ENCODE assay signal across 10 cellular contexts in the genomic region with DNA sequence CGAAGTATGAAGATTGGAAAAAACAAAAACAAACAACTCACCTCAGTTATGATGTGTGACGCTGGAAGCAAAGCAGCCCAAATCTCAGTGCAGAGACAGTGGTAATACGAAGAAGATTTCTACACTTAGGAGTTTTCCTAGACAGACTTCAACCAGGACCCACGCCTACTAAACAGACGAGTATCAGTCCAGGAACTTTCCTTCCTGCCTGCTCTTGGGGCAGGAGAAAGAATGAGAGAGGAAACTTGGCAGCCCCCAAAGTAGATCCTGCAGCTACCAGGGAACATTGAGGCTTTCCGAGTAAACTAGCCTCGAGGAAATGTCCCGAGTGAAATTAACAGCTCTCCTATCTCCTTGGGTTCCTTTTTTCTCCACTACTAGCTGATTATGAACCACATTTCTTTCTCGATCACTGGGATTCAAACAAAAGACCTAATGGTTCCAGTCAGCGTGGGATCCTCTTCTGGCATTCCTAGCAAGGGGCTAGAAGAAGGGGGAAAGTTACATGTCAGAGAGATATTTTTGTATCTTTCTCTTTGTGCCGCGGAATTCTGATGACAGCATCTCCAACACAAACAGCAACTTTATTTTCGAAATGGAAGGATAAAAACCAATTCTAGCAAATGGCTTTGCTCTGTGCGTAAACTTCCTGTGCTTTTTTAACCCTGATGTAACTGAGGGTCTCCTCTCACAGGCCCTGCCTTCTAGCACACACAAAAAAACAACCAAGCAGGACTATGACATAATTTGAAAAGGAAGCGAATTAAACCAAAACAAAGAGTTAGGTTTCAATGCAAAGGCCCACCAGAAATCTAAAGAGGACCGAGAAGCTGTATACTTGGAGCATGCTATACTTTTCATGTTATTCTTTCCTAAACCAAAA. TPM values are rescaled to one million over a fixed set of nuclear protein-coding genes. Genes with fewer than 3 reads are reported as not detected.
A peak's percentile ranks its signal among the peaks of the same experiment; 100 is the strongest.
DNase-seq lines count a peak whose midpoint lies in the region; ATAC-seq and TF ChIP-seq lines count a peak whose summit lies in the region.
"Had no signal": no experiment of that assay in that cellular context is flagged by ENCODE, and none has a peak within 500 bp of the region (broad histone marks: within the 10 kb centered on the region; RNA-seq: fewer than 3 reads in every experiment).

No MANE protein-coding gene starts in this region.

- peaks cover 7% of the 10 kb centered on the region for H3K9me3 Mint-ChIP-seq in activated naive CD4-positive, alpha-beta T cell treated with anti-CD3 and anti-CD28 coated beads for 36 hours
- H3K9me3 Mint-ChIP-seq in effector memory CD8-positive, alpha-beta T cell: no peaks in the 10 kb centered on the region
- peaks cover 3% of the 10 kb centered on the region for H3K9me3 Mint-ChIP-seq in Calu3 (ENCODE audit: low read depth, unreplicated experiment)

- ATAC-seq in effector memory CD8-positive, alpha-beta T cell (replicated peaks): peak; percentile 52
- ATAC-seq in upper lobe of right lung (no peak), HG02759 (IDR thresholded peaks at IDR 0.05; ENCODE audit: unreplicated experiment) (no peak)

- H3K4me3 Mint-ChIP-seq in activated naive CD4-positive, alpha-beta T cell treated with anti-CD3 and anti-CD28 coated beads for 36 hours: peak overlapping the region; percentile 26
- H3K4me3 Mint-ChIP-seq in effector memory CD8-positive, alpha-beta T cell: peak overlapping the region; percentile 36 to 69
- no peak overlapping the region for H3K4me3 Mint-ChIP-seq in Calu3 (ENCODE audit: low read depth, unreplicated experiment)

- intact Hi-C loops in activated naive CD4-positive, alpha-beta T cell treated with anti-CD3 and anti-CD28 coated beads for 36 hours (cut with micrococcal nuclease): loop anchor here (1.0 kb wide), 1 partner anchor 52 kb away; no protein-coding TSS in a partner anchor
- intact Hi-C loops in upper lobe of right lung (cut with DNase I): no loop called here
- intact Hi-C loops in Calu3 (cut with micrococcal nuclease; ENCODE audit: unreplicated experiment): no loop called here

- peak overlapping the region; percentile 5 for H3K9ac ChIP-seq in muscle layer of colon (ENCODE audit: low read length)
- H3K9ac ChIP-seq: BLaER1 had no signal

- H3K27me3 ChIP-seq in muscle layer of colon (ENCODE audit: control insufficient read depth in 1 of 2, insufficient read depth in 2 of 2, low read length in 2 of 2): no peaks in the 10 kb centered on the region
- no peaks in the 10 kb centered on the region for H3K27me3 ChIP-seq in upper lobe of right lung
- H3K27me3 ChIP-seq: BLaER1 had no signal

- H3K4me1 Mint-ChIP-seq in activated naive CD4-positive, alpha-beta T cell treated with anti-CD3 and anti-CD28 coated beads for 36 hours (ENCODE audit: low read depth): peaks cover 17% of the 10 kb centered on the region
- H3K4me1 Mint-ChIP-seq in effector memory CD8-positive, alpha-beta T cell (ENCODE audit: low read depth in 2 of 2): peaks cover 0 to 5% of the 10 kb centered on the region in 2 donors
- H3K4me1 Mint-ChIP-seq in Calu3 (ENCODE audit: low read depth, unreplicated experiment): no peaks in the 10 kb centered on the region

- H3K27ac ChIP-seq in muscle layer of colon (ENCODE audit: low read depth, low read length) (peak overlapping the region; percentile 45), upper lobe of right lung (peak overlapping the region; percentile 69)
- H3K27ac ChIP-seq: BLaER1 had no signal

- H3K9me3 ChIP-seq in muscle layer of colon (ENCODE audit: low read length) (no peaks in the 10 kb centered on the region), upper lobe of right lung (no peaks in the 10 kb centered on the region)

- TF ChIP-seq CTCF in upper lobe of right lung (IDR thresholded peaks at IDR 0.05) (no peak), Calu3 (IDR thresholded peaks at IDR 0.05; ENCODE audit: unreplicated experiment) (no peak)

- H3K4me3 ChIP-seq in muscle layer of colon (ENCODE audit: low read depth in 1 of 2, low read length in 2 of 2): peak overlapping the region; percentile 28 to 32
- H3K4me3 ChIP-seq in upper lobe of right lung: peak overlapping the region; percentile 39
- H3K4me3 ChIP-seq: BLaER1 had no signal

- H3K36me3 ChIP-seq in muscle layer of colon (ENCODE audit: insufficient read depth, low read length) (no peaks in the 10 kb centered on the region), upper lobe of right lung (no peaks in the 10 kb centered on the region)
- H3K36me3 ChIP-seq: BLaER1 had no signal

- H3K36me3 Mint-ChIP-seq in activated naive CD4-positive, alpha-beta T cell treated with anti-CD3 and anti-CD28 coated beads for 36 hours (ENCODE audit: low read depth): no peaks in the 10 kb centered on the region
- H3K36me3 Mint-ChIP-seq in effector memory CD8-positive, alpha-beta T cell (ENCODE audit: insufficient read depth): peaks cover 4% of the 10 kb centered on the region
- no peaks in the 10 kb centered on the region for H3K36me3 Mint-ChIP-seq in Calu3 (ENCODE audit: insufficient read depth, unreplicated experiment)

- H3K27me3 Mint-ChIP-seq in activated naive CD4-positive, alpha-beta T cell treated with anti-CD3 and anti-CD28 coated beads for 36 hours (ENCODE audit: low read depth): no peaks in the 10 kb centered on the region
- H3K27me3 Mint-ChIP-seq in effector memory CD8-positive, alpha-beta T cell: no peaks in the 10 kb centered on the region
- no peaks in the 10 kb centered on the region for H3K27me3 Mint-ChIP-seq in Calu3 (ENCODE audit: unreplicated experiment)

- no TSS peak for BruUV-seq in Calu3 (replicated peaks; lab: Mats Ljungman, UMichigan)

- peak overlapping the region; percentile 28 for H3K27ac Mint-ChIP-seq in activated naive CD4-positive, alpha-beta T cell treated with anti-CD3 and anti-CD28 coated beads for 36 hours
- peak overlapping the region in 1 of 2 donors; percentile 89 for H3K27ac Mint-ChIP-seq in effector memory CD8-positive, alpha-beta T cell
- no peak overlapping the region for H3K27ac Mint-ChIP-seq in Calu3 (ENCODE audit: unreplicated experiment)

- CTCF ChIA-PET in activated naive CD4-positive, alpha-beta T cell treated with anti-CD3 and anti-CD28 coated beads for 36 hours (lab: Charles Lee): interaction anchor here (0.7 kb wide), 1 partner anchor 416 kb away, joined by 3 read pairs; no protein-coding TSS in a partner anchor
- CTCF ChIA-PET in Calu3 (lab: Charles Lee): no interaction called here

- H3K4me1 ChIP-seq in muscle layer of colon (ENCODE audit: insufficient read depth, low read length): no peaks in the 10 kb centered on the region
- peaks cover 3% of the 10 kb centered on the region for H3K4me1 ChIP-seq in upper lobe of right lung

- DNase-seq in activated naive CD4-positive, alpha-beta T cell treated with anti-CD3 and anti-CD28 coated beads for 36 hours: no peak
- DNase-seq in activated naive CD4-positive, alpha-beta T cell treated with anti-CD3 and anti-CD28 coated beads, Interleukin-2, amount 50 U/mL, for 16 hours: no peak
- DNase-seq in effector memory CD8-positive, alpha-beta T cell: no peak
- DNase-seq in upper lobe of right lung: no peak
- DNase-seq in Calu3: no peak
- DNase-seq in NCI-H187 (lab: John Stamatoyannopoulos, UW): no peak
- DNase-seq: activated CD4-positive, alpha-beta T cell treated with anti-CD3 and anti-CD28 coated beads for 1 hour had no signal

RNA-seq across cellular contexts. Expression of gene PPM1K, which starts 53.2 kb away (rescaled TPM):
- total RNA-seq in activated naive CD4-positive, alpha-beta T cell treated with anti-CD3 and anti-CD28 coated beads for 36 hours: 10 to 100 TPM; 54.1 to 55.2 TPM
- total RNA-seq in upper lobe of right lung: 37.7 TPM
- total RNA-seq in Calu3 (2022): 15.3 and 29.3 TPM in 2 replicates
